ENCODE assay signal across 1 cellular context in the genomic region with DNA sequence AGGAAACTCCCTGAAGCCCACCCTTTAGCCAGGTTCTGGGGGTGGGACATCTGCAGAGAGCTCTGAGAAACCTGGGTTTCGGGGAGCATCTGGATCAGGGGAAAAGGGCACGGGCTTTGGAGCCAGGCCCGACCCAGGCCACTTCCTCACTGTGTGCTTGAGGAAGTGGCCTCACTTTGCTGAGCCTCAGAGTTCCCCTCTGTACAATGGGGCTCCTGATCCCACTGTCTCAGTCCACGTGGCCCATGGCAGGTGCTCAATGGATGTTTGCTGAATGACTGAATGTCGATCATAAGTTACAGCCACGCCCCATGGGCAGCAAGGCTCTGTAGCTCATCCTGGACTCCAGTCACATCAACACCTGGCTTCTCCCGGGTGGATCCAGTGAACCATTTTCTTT.
TF ChIP-seq lines count a peak whose summit lies in the region.

No MANE protein-coding gene starts in this region.

TF ChIP-seq in HepG2, 621 proteins besides CTCF, POLR2A, EP300 and RAD21:
- peak; percentile 61 for TF ChIP-seq ZNF629 (CRISPR knock-in tag; conservative IDR thresholded peaks at IDR 0.05)
- TF ChIP-seq ZNF441 (CRISPR knock-in tag; IDR thresholded peaks at IDR 0.05; ENCODE audit: borderline replicate concordance): no peak
